ENCODE assay signal across 9 cellular contexts in the genomic region with DNA sequence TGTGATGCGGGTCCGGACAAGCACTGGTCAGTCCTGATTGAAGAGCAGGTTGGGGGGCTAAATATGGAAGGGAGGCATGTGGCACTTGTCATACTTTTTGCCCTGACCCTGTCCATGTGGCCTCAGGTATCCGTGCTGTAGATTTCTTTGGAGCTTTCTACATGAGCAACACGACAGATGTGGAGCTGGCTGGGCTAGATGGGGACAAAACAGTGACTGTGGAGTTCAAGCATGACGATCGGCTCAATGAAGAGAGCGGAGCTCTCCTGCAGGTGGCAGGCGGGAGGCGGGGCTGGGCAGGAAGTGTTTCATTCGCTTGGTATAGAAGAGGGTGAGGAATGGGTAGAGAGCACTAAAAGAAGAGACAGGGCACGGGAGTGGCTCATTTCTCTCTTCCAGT. TPM values are rescaled to one million over a fixed set of nuclear protein-coding genes. Genes with fewer than 3 reads are reported as not detected.
DNase-seq lines count a peak whose midpoint lies in the region; ATAC-seq and TF ChIP-seq lines count a peak whose summit lies in the region.
"Had no signal": no experiment of that assay in that cellular context is flagged by ENCODE, and none has a peak within 500 bp of the region (broad histone marks: within the 10 kb centered on the region; RNA-seq: fewer than 3 reads in every experiment).

No MANE protein-coding gene starts in this region.

- peaks cover 8 to 45% (median 16%) of the 10 kb centered on the region in 4 donors for H3K4me1 Mint-ChIP-seq in CD4-positive, CD25-positive, alpha-beta regulatory T cell
- peaks cover 28% of the 10 kb centered on the region for H3K4me1 Mint-ChIP-seq in activated T-cell treated with anti-CD3 and anti-CD28 coated beads, Interleukin-2, amount 50 U/mL, for 4 hours (ENCODE audit: low read depth)
- H3K4me1 Mint-ChIP-seq in Caco-2 (ENCODE audit: low read depth, unreplicated experiment): peaks cover 5% of the 10 kb centered on the region

- CTCF ChIA-PET in Caco-2 (lab: Charles Lee): no interaction called here

- H3K9me3 ChIP-seq in CD4-positive, CD25-positive, alpha-beta regulatory T cell (ENCODE audit: control insufficient read depth in 2 of 2, low read length in 2 of 2): no peaks in the 10 kb centered on the region
- H3K9me3 ChIP-seq in Caco-2: no peaks in the 10 kb centered on the region

- H3K27me3 ChIP-seq in CD4-positive, CD25-positive, alpha-beta regulatory T cell (ENCODE audit: control insufficient read depth, insufficient read depth, low read length): no peaks in the 10 kb centered on the region
- no peaks in the 10 kb centered on the region for H3K27me3 ChIP-seq in Caco-2 (replicated peaks; ENCODE audit: control insufficient read depth, insufficient read depth, low read length)
- H3K27me3 ChIP-seq: cardiac muscle cell had no signal

- peak; percentile 44 to 79 (median 74) for DNase-seq in CD4-positive, CD25-positive, alpha-beta regulatory T cell
- peak; percentile 34 for DNase-seq in NCI-H345 (lab: John Stamatoyannopoulos, UW)
- DNase-seq in activated T-cell treated with anti-CD3 and anti-CD28 coated beads, Interleukin-2, amount 50 U/mL, for 4 hours: peak; percentile 64
- DNase-seq in left kidney (ENCODE audit: low read depth, low spot score): peak; percentile 30
- DNase-seq in DMS 273 (lab: John Stamatoyannopoulos, UW; ENCODE audit: unreplicated experiment): no peak
- no peak for DNase-seq in Caco-2

- TF ChIP-seq CTCF in Caco-2 (IDR thresholded peaks at IDR 0.05; ENCODE audit: insufficient read depth in 1 of 2, low read depth in 1 of 2, low read length in 1 of 2, severe bottlenecking in 1 of 2, unreplicated experiment in 1 of 2): no peak

- no peak overlapping the region for H3K4me3 ChIP-seq in CD4-positive, CD25-positive, alpha-beta regulatory T cell (ENCODE audit: low read depth, low read length)
- no peak overlapping the region for H3K4me3 ChIP-seq in Caco-2 (ENCODE audit: low read depth, low read length)
- H3K4me3 ChIP-seq: cardiac muscle cell had no signal

- peaks cover 0 to 2% (median 0%) of the 10 kb centered on the region in 7 donors for H3K9me3 Mint-ChIP-seq in CD4-positive, CD25-positive, alpha-beta regulatory T cell
- no peaks in the 10 kb centered on the region for H3K9me3 Mint-ChIP-seq in activated T-cell treated with anti-CD3 and anti-CD28 coated beads, Interleukin-2, amount 50 U/mL, for 4 hours
- no peaks in the 10 kb centered on the region for H3K9me3 Mint-ChIP-seq in Caco-2 (ENCODE audit: unreplicated experiment)

- no TSS peak for BruUV-seq in Caco-2 (replicated peaks; lab: Mats Ljungman, UMichigan)

- H3K27me3 Mint-ChIP-seq in CD4-positive, CD25-positive, alpha-beta regulatory T cell: no peaks in the 10 kb centered on the region
- no peaks in the 10 kb centered on the region for H3K27me3 Mint-ChIP-seq in activated T-cell treated with anti-CD3 and anti-CD28 coated beads, Interleukin-2, amount 50 U/mL, for 4 hours (ENCODE audit: low read depth)
- H3K27me3 Mint-ChIP-seq in Caco-2 (ENCODE audit: insufficient read depth, unreplicated experiment): no peaks in the 10 kb centered on the region

- peak overlapping the region; percentile 64 for H3K27ac ChIP-seq in CD4-positive, CD25-positive, alpha-beta regulatory T cell (ENCODE audit: insufficient read depth, low read length, poor library complexity, severe bottlenecking)

- peak; percentile 51 to 54 for ATAC-seq in CD4-positive, CD25-positive, alpha-beta regulatory T cell (ENCODE audit: low read depth in 2 of 2)
- ATAC-seq in activated T-cell treated with anti-CD3 and anti-CD28 coated beads, Interleukin-2, amount 50 U/mL, for 4 hours: peak; percentile 19 to 23
- no peak for ATAC-seq in HG02798 (IDR thresholded peaks at IDR 0.05; ENCODE audit: poor library complexity, unreplicated experiment)
- ATAC-seq in HG02759 (IDR thresholded peaks at IDR 0.05; ENCODE audit: unreplicated experiment): no peak

- H3K36me3 Mint-ChIP-seq in CD4-positive, CD25-positive, alpha-beta regulatory T cell: peaks cover 47% of the 10 kb centered on the region
- peaks cover 46% of the 10 kb centered on the region for H3K36me3 Mint-ChIP-seq in activated T-cell treated with anti-CD3 and anti-CD28 coated beads, Interleukin-2, amount 50 U/mL, for 4 hours (ENCODE audit: insufficient read depth)
- H3K36me3 Mint-ChIP-seq in Caco-2 (ENCODE audit: insufficient read depth, unreplicated experiment): peaks cover 92% of the 10 kb centered on the region

- intact Hi-C loops in Caco-2 (cut with micrococcal nuclease; ENCODE audit: unreplicated experiment): no loop called here

- H3K4me3 Mint-ChIP-seq in CD4-positive, CD25-positive, alpha-beta regulatory T cell: peak overlapping the region; percentile 49 to 78 (median 52)
- no peak overlapping the region for H3K4me3 Mint-ChIP-seq in activated T-cell treated with anti-CD3 and anti-CD28 coated beads, Interleukin-2, amount 50 U/mL, for 4 hours
- H3K4me3 Mint-ChIP-seq in Caco-2 (ENCODE audit: unreplicated experiment): no peak overlapping the region

- peaks cover 53% of the 10 kb centered on the region for H3K36me3 ChIP-seq in CD4-positive, CD25-positive, alpha-beta regulatory T cell (ENCODE audit: control insufficient read depth, insufficient read depth, low read length)
- 0 out of 2 replicates have a peak, but pooled peaks cover 3% of the 10 kb centered on the region for H3K36me3 ChIP-seq in Caco-2 (ENCODE audit: control insufficient read depth, insufficient read depth, low read length)

- H3K27ac Mint-ChIP-seq in CD4-positive, CD25-positive, alpha-beta regulatory T cell: peak overlapping the region in 2 of 3 donors; percentile 62 to 87
- no peak overlapping the region for H3K27ac Mint-ChIP-seq in Caco-2 (ENCODE audit: unreplicated experiment)

- POLR2A ChIA-PET in Caco-2 (lab: Charles Lee): no interaction called here

- peaks cover 26% of the 10 kb centered on the region for H3K4me1 ChIP-seq in CD4-positive, CD25-positive, alpha-beta regulatory T cell (ENCODE audit: control insufficient read depth, insufficient read depth, low read length, poor library complexity, severe bottlenecking)
- H3K4me1 ChIP-seq in Caco-2: peaks cover 4% of the 10 kb centered on the region; the same call in 1 of the 2 replicates

RNA-seq across cellular contexts. Expression of a gene that starts 13.0 kb away (rescaled TPM):
- 6.3 TPM for total RNA-seq in CD4-positive, CD25-positive, alpha-beta regulatory T cell
- 10 to 100 TPM; 63.6 to 79.3 (median 70.0) TPM for polyA plus RNA-seq in CD4-positive, CD25-positive, alpha-beta regulatory T cell
- total RNA-seq in activated T-cell treated with anti-CD3 and anti-CD28 coated beads, Interleukin-2, amount 50 U/mL, for 4 hours: 10 to 100 TPM; 34.7 to 35.9 (median 35.9) TPM
- 42.0 and 44.1 TPM in 2 replicates for total RNA-seq in Caco-2 (2022)

RNA-seq across cellular contexts. Expression of a gene that starts 16.5 kb away (rescaled TPM):
- total RNA-seq in CD4-positive, CD25-positive, alpha-beta regulatory T cell: 95.5 TPM
- 10 to 100 TPM in 3 of 4 donors, 1 to 10 TPM in 1; 6.0 to 14.9 (median 11.8) TPM for polyA plus RNA-seq in CD4-positive, CD25-positive, alpha-beta regulatory T cell
- total RNA-seq in activated T-cell treated with anti-CD3 and anti-CD28 coated beads, Interleukin-2, amount 50 U/mL, for 4 hours: 10 to 100 TPM; 31.3 to 41.2 (median 40.5) TPM
- total RNA-seq in Caco-2 (2022): 93.2 and 103 TPM in 2 replicates

RNA-seq across cellular contexts. Expression of a gene that starts 24.7 kb away (rescaled TPM):
- total RNA-seq in CD4-positive, CD25-positive, alpha-beta regulatory T cell: 78.2 TPM
- 10 to 100 TPM; 30.2 to 39.3 (median 36.9) TPM for polyA plus RNA-seq in CD4-positive, CD25-positive, alpha-beta regulatory T cell
- 100 to 1,000 TPM; 101 to 109 (median 107) TPM for total RNA-seq in activated T-cell treated with anti-CD3 and anti-CD28 coated beads, Interleukin-2, amount 50 U/mL, for 4 hours
- 91.0 and 91.2 TPM in 2 replicates for total RNA-seq in Caco-2 (2022)

RNA-seq across cellular contexts. Expression of a gene that starts 42.5 kb away (rescaled TPM):
- total RNA-seq in CD4-positive, CD25-positive, alpha-beta regulatory T cell: 74.4 TPM
- polyA plus RNA-seq in CD4-positive, CD25-positive, alpha-beta regulatory T cell: 10 to 100 TPM; 20.6 to 28.5 (median 24.6) TPM
- total RNA-seq in activated T-cell treated with anti-CD3 and anti-CD28 coated beads, Interleukin-2, amount 50 U/mL, for 4 hours: 10 to 100 TPM; 51.1 to 67.1 (median 58.7) TPM
- total RNA-seq in Caco-2 (2022): 16.8 and 18.6 TPM in 2 replicates

Comparison
In these comparisons a context has a peak if more than half of its experiments do, and no peak if none do; other contexts are left out.
1. ATAC-seq: peak in CD4-positive, CD25-positive, alpha-beta regulatory T cell (2 of 2) and activated T-cell treated with anti-CD3 and anti-CD28 coated beads, Interleukin-2, amount 50 U/mL, for 4 hours (2 of 2); none in HG02798 (single experiment) and HG02759 (single experiment).
2. DNase-seq: peak in CD4-positive, CD25-positive, alpha-beta regulatory T cell (3 of 3), NCI-H345 (single experiment), activated T-cell treated with anti-CD3 and anti-CD28 coated beads, Interleukin-2, amount 50 U/mL, for 4 hours (single experiment) and left kidney (single experiment); none in DMS 273 (single experiment) and Caco-2 (0 of 2).
3. H3K4me3 Mint-ChIP-seq: peak in CD4-positive, CD25-positive, alpha-beta regulatory T cell (4 of 4); none in activated T-cell treated with anti-CD3 and anti-CD28 coated beads, Interleukin-2, amount 50 U/mL, for 4 hours (single experiment) and Caco-2 (single experiment).